ENCODE assay signal across 15 cellular contexts in the genomic region with DNA sequence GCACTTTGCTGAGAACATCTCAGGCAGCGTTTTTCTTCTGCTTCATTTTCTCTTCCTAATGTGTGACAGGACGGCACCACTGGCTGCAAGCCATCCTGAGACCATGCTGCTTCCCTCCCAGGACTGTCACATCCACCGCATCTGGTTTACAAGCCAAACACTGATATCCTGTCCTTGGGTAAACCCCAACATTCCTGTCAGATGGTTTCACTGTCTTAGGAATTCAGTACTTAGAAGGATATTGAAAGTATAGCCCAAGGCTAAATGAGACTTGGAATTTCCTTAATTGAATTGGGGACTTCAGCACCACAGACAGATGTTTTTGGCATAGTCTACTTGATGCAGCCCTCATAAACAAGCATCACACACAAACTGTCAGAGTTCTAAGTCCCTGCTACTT.
DNase-seq lines count a peak whose midpoint lies in the region; ATAC-seq, FAIRE-seq and TF ChIP-seq lines count a peak whose summit lies in the region.
"Had no signal": no experiment of that assay in that cellular context is flagged by ENCODE, and none has a peak within 500 bp of the region (broad histone marks: within the 10 kb centered on the region; RNA-seq: fewer than 3 reads in every experiment).

No MANE protein-coding gene starts in this region.

- H3K36me3 ChIP-seq in astrocyte (ENCODE audit: insufficient read depth, low read length) (no peaks in the 10 kb centered on the region), gastroesophageal sphincter (no peaks in the 10 kb centered on the region)
- H3K36me3 ChIP-seq: vagina had no signal

- H3K27ac Mint-ChIP-seq in astrocyte (ENCODE audit: unreplicated experiment), result no peak overlapping the region
- H3K27ac Mint-ChIP-seq: activated CD4-positive, alpha-beta T cell treated with anti-CD3 and anti-CD28 coated beads for 36 hours had no signal

- no peak overlapping the region for H3K4me3 Mint-ChIP-seq in astrocyte (ENCODE audit: unreplicated experiment)
- H3K4me3 Mint-ChIP-seq: activated CD4-positive, alpha-beta T cell treated with anti-CD3 and anti-CD28 coated beads for 36 hours had no signal

- H3K4me1 ChIP-seq in astrocyte (ENCODE audit: insufficient read depth, low read length), result peaks cover 18% of the 10 kb centered on the region
- no peaks in the 10 kb centered on the region for H3K4me1 ChIP-seq in gastroesophageal sphincter
- H3K4me1 ChIP-seq: vagina had no signal

- no peaks in the 10 kb centered on the region for H3K79me2 ChIP-seq in astrocyte (ENCODE audit: insufficient read depth, low read length)

- POLR2A ChIA-PET in AG04449 (lab: Yijun Ruan, JAX), result no interaction called here

- H3K4me3 ChIP-seq in AG04449 (ENCODE audit: low read depth, low read length) (no peak overlapping the region; the same call in none of the 2 replicates), HFF-Myc (replicated peaks; ENCODE audit: low read depth, low read length) (no peak overlapping the region), astrocyte (ENCODE audit: insufficient read depth, low read depth, low read length) (no peak overlapping the region), gastroesophageal sphincter (no peak overlapping the region)
- H3K4me3 ChIP-seq: SK-N-MC, vagina had no signal

- H3K27me3 ChIP-seq in astrocyte (ENCODE audit: insufficient read depth, low read length) (no peaks in the 10 kb centered on the region), gastroesophageal sphincter (peaks cover 5% of the 10 kb centered on the region)
- H3K27me3 ChIP-seq: vagina had no signal

- no peaks in the 10 kb centered on the region for H3K9me3 Mint-ChIP-seq in astrocyte (ENCODE audit: unreplicated experiment)

- DNase-seq in AG04449 (ENCODE audit: low read depth, low spot score) (peak; percentile 67), HFF-Myc (ENCODE audit: extremely low read depth, low read depth) (peak; percentile 83), astrocyte (ENCODE audit: low read depth) (peak; percentile 86), hepatic stellate cell (ENCODE audit: low spot score) (peak; percentile 44), cerebellar nuclear complex (lab: John Stamatoyannopoulos, UW) (no peak), CD1c-positive myeloid dendritic cell (ENCODE audit: extremely low spot score) (no peak)
- DNase-seq: activated CD4-positive, alpha-beta T cell treated with anti-CD3 and anti-CD28 coated beads for 36 hours; activated gamma-delta T cell treated with Interleukin-2 at 50 U/mL for 16 hours; C1 segment of cervical spinal cord; NCI-H1436; NCI-H69 had no signal

- CTCF ChIA-PET in AG04449 (lab: Yijun Ruan, JAX), result interaction anchor here (0.6 kb wide), 1 partner anchor 8 kb away, joined by 3 read pairs; no protein-coding TSS in a partner anchor

- H3K9me3 ChIP-seq in astrocyte (ENCODE audit: insufficient read depth, low read depth, low read length), result no peaks in the 10 kb centered on the region
- H3K9me3 ChIP-seq in gastroesophageal sphincter, result no peaks in the 10 kb centered on the region
- H3K9me3 ChIP-seq: vagina had no signal

- H3K4me2 ChIP-seq in astrocyte (ENCODE audit: low read length), result peak overlapping the region; percentile 56

- WGBS in gastroesophageal sphincter (ENCODE audit: low coverage in 1 of 2), 2 donors, result 7% methylated on average over 2 of the region's 3 CpGs

- H3K27me3 Mint-ChIP-seq in astrocyte (ENCODE audit: low read depth, unreplicated experiment), result no peaks in the 10 kb centered on the region
- H3K27me3 Mint-ChIP-seq: activated CD4-positive, alpha-beta T cell treated with anti-CD3 and anti-CD28 coated beads for 36 hours had no signal

- no peak for TF ChIP-seq CTCF in AG04449 (IDR thresholded peaks at IDR 0.05; ENCODE audit: insufficient read depth, low read length, missing control alignments)
- no peak for TF ChIP-seq CTCF in HFF-Myc (IDR thresholded peaks at IDR 0.05; ENCODE audit: low read depth, low read length, missing control alignments)
- TF ChIP-seq CTCF in astrocyte (IDR thresholded peaks at IDR 0.05; ENCODE audit: insufficient read depth, low read depth, low read length), result no peak
- no peak for TF ChIP-seq CTCF in gastroesophageal sphincter (IDR thresholded peaks at IDR 0.05)

- no peak overlapping the region for H3K9ac ChIP-seq in astrocyte (ENCODE audit: low read length)

- ATAC-seq in GM18870 (IDR thresholded peaks at IDR 0.05; ENCODE audit: unreplicated experiment) (no peak), gastroesophageal sphincter (no peak)
- ATAC-seq: activated CD4-positive, alpha-beta T cell treated with anti-CD3 and anti-CD28 coated beads for 36 hours had no signal

- peak; percentile 17 for FAIRE-seq in astrocyte (lab: Jason Lieb, UNC)

- H2AFZ ChIP-seq in astrocyte (ENCODE audit: low read depth, low read length), result no peak overlapping the region

- TF ChIP-seq POLR2A in gastroesophageal sphincter (IDR thresholded peaks at IDR 0.05), result no peak

- H3K36me3 Mint-ChIP-seq in astrocyte (ENCODE audit: low read depth, unreplicated experiment), result no peaks in the 10 kb centered on the region

- TF ChIP-seq EP300 in gastroesophageal sphincter (IDR thresholded peaks at IDR 0.05), result no peak

- H3K27ac ChIP-seq in astrocyte (ENCODE audit: low read depth, low read length), result no peak overlapping the region
- no peak overlapping the region for H3K27ac ChIP-seq in gastroesophageal sphincter
- H3K27ac ChIP-seq: SK-N-MC, vagina had no signal

- H3K4me1 Mint-ChIP-seq in astrocyte (ENCODE audit: low read depth, unreplicated experiment), result peaks cover 18% of the 10 kb centered on the region

- no peaks in the 10 kb centered on the region for H4K20me1 ChIP-seq in astrocyte (ENCODE audit: insufficient read depth, low read length)

Comparison
In these comparisons a context has a peak if more than half of its experiments do, and no peak if none do; other contexts are left out.
1. DNase-seq: peak in AG04449 (single experiment), HFF-Myc (single experiment), astrocyte (single experiment) and hepatic stellate cell (single experiment); none in cerebellar nuclear complex (0 of 2) and CD1c-positive myeloid dendritic cell (single experiment).